Comparison of ENCODE assay signal across 9 cellular contexts in genomic region chr1:56409112-56409691, GRCh38.
DNase-seq lines count a peak whose midpoint lies in the region; ATAC-seq, FAIRE-seq and TF ChIP-seq lines count a peak whose summit lies in the region.
"Had no signal": no experiment of that assay in that cellular context is flagged by ENCODE, and none has a peak within 500 bp of the region (broad histone marks: within the 10 kb centered on the region; RNA-seq: fewer than 3 reads in every experiment).

No MANE protein-coding gene starts in this region.

- H3K9me3 ChIP-seq in A673 (ENCODE audit: low read depth, low read length, poor library complexity, severe bottlenecking) (no peaks in the 10 kb centered on the region), PC-9 (ENCODE audit: insufficient read depth, low read depth) (no peaks in the 10 kb centered on the region; the same call in 1 of the 2 replicates), aorta (ENCODE audit: control insufficient read depth, low read length) (no peaks in the 10 kb centered on the region)
- H3K9me3 ChIP-seq: thoracic aorta had no signal

- no peaks in the 10 kb centered on the region for H3K9me2 ChIP-seq in PC-9 (ENCODE audit: insufficient read depth)

- no peak for TF ChIP-seq POLR2A in GM12892 (IDR thresholded peaks at IDR 0.05; ENCODE audit: low read depth, low read length)

- intact Hi-C loops in A673 (cut with micrococcal nuclease; ENCODE audit: unreplicated experiment), result loop anchor here (10.0 kb wide), 1 partner anchor 166 kb away; the partner anchor contains the start of gene PLPP3
- intact Hi-C loops in PC-9 (cut with micrococcal nuclease; ENCODE audit: unreplicated experiment), result loop anchor here (10.0 kb wide), 1 partner anchor 1124 kb away; no protein-coding TSS in a partner anchor
- intact Hi-C loops in aorta (cut with DNase I), result loop anchor here in 1 of 2 donors (10.0 kb wide), 2 partner anchors 334 to 1034 kb away; no protein-coding TSS in a partner anchor

- no peaks in the 10 kb centered on the region for H3K79me2 ChIP-seq in PC-9 (ENCODE audit: low read depth)

- no peak for FAIRE-seq in GM12892 (lab: Jason Lieb, UNC)

- no peaks in the 10 kb centered on the region for H3K4me1 ChIP-seq in A673 (ENCODE audit: insufficient read depth, low read length, poor library complexity, severe bottlenecking)
- peaks cover 8% of the 10 kb centered on the region; the same call in 1 of the 2 replicates for H3K4me1 ChIP-seq in PC-9 (replicated peaks; ENCODE audit: insufficient read depth)
- H3K4me1 ChIP-seq in aorta (ENCODE audit: control insufficient read depth in 1 of 2, insufficient read depth in 2 of 2, low read length in 2 of 2), result peaks cover 0 to 6% of the 10 kb centered on the region in 2 donors

- H3K4me3 ChIP-seq in A673 (ENCODE audit: low read depth, low read length, poor library complexity, severe bottlenecking) (no peak overlapping the region), PC-9 (no peak overlapping the region), aorta (ENCODE audit: low read length in 2 of 2) (no peak overlapping the region)
- H3K4me3 ChIP-seq: thoracic aorta had no signal

- no peak overlapping the region for H3K4me2 ChIP-seq in PC-9

- no peak for DNase-seq in A673 (ENCODE audit: low spot score)
- peak; percentile 21 for DNase-seq in GM12892 (ENCODE audit: insufficient read length)
- peak in 1 of 2 experiments; percentile 31 for DNase-seq in PC-9
- peak; percentile 78 for DNase-seq in iPS-NIHi7 (ENCODE audit: extremely low spot score)
- no peak for DNase-seq in aorta
- DNase-seq in SKM-1 (lab: John Stamatoyannopoulos, UW; ENCODE audit: unreplicated experiment), result no peak

- CTCF ChIA-PET in A673 (lab: Charles Lee), result no interaction called here
- CTCF ChIA-PET in PC-9 (lab: Charles Lee), result interaction anchor here (0.9 kb wide), 1 partner anchor 263 kb away, joined by 3 read pairs; no protein-coding TSS in a partner anchor

- no peak overlapping the region for H2AFZ ChIP-seq in PC-9

- H4K20me1 ChIP-seq in PC-9 (ENCODE audit: insufficient read depth), result no peaks in the 10 kb centered on the region

- 91 to 92% methylated on average over 8 of the region's 8 CpGs for WGBS in aorta, 2 donors

- peaks cover 5% of the 10 kb centered on the region for H3K27me3 ChIP-seq in A673 (replicated peaks; ENCODE audit: insufficient read depth, low read depth, low read length, poor library complexity)
- H3K27me3 ChIP-seq in PC-9 (ENCODE audit: insufficient read depth, low read depth), result no peaks in the 10 kb centered on the region
- no peaks in the 10 kb centered on the region for H3K27me3 ChIP-seq in aorta (ENCODE audit: control insufficient read depth in 1 of 2, insufficient read depth in 2 of 2, low read length in 1 of 2)

- TF ChIP-seq CTCF in A673 (conservative IDR thresholded peaks at IDR 0.05; ENCODE audit: low read depth, low read length), result 0 out of 2 replicates have a peak, but pooled peaks have one; percentile 12
- peak; percentile 67 for TF ChIP-seq CTCF in PC-9 (conservative IDR thresholded peaks at IDR 0.05)

- ATAC-seq in aorta (ENCODE audit: low FRiP score), result no peak
- no peak for ATAC-seq in GM21360 (IDR thresholded peaks at IDR 0.05; ENCODE audit: unreplicated experiment)
- ATAC-seq in activated CD4-positive, CD25-positive, alpha-beta regulatory T cell treated with anti-CD3 and anti-CD28 coated beads, Interleukin-2, amount 50 U/mL, for 24 hours, result no peak

- POLR2A ChIA-PET in A673 (lab: Charles Lee; ENCODE audit: low non-redundant PET) (no interaction called here), PC-9 (lab: Charles Lee; ENCODE audit: unreplicated experiment) (no interaction called here)

- no peak overlapping the region for H3K27ac ChIP-seq in A673 (ENCODE audit: low read depth, low read length, poor library complexity, severe bottlenecking)
- no peak overlapping the region for H3K27ac ChIP-seq in PC-9
- no peak overlapping the region for H3K27ac ChIP-seq in aorta (ENCODE audit: low read depth in 1 of 2, low read length in 2 of 2)
- H3K27ac ChIP-seq: thoracic aorta had no signal

- no TSS peak for BruUV-seq in A673 (replicated peaks; lab: Mats Ljungman, UMichigan)
- BruUV-seq in PC-9 (replicated peaks; lab: Mats Ljungman, UMichigan), result no TSS peak

- H3K36me3 ChIP-seq in A673 (ENCODE audit: insufficient read depth, low read length, poor library complexity, severe bottlenecking) (no peaks in the 10 kb centered on the region), PC-9 (ENCODE audit: low read depth) (no peaks in the 10 kb centered on the region), aorta (ENCODE audit: control insufficient read depth in 1 of 2, insufficient read depth in 2 of 2, low read length in 1 of 2) (no peaks in the 10 kb centered on the region)
- H3K36me3 ChIP-seq: thoracic aorta had no signal

- H3F3A ChIP-seq in PC-9 (ENCODE audit: insufficient read depth, low read depth), result no peaks in the 10 kb centered on the region

Comparison
In these comparisons a context has a peak if more than half of its experiments do, and no peak if none do; other contexts are left out.
1. DNase-seq: peak in GM12892 (single experiment) and iPS-NIHi7 (single experiment); none in A673 (single experiment), aorta (0 of 2) and SKM-1 (single experiment).